ENCODE assay signal across 32 cellular contexts in genomic region chr2:236120829-236121228, GRCh38. TPM values are rescaled to one million over a fixed set of nuclear protein-coding genes. Genes with fewer than 3 reads are reported as not detected.
"Had no signal": no experiment of that assay in that cellular context is flagged by ENCODE, and none has a peak within 500 bp of the region (broad histone marks: within the 10 kb centered on the region; RNA-seq: fewer than 3 reads in every experiment).

No MANE protein-coding gene starts in this region.

- ATAC-seq: natural killer cell treated with Interleukin-12 subunit alpha and Interleukin-12 subunit beta and Interleukin-15 and Interleukin-18, amount 100 ng/mL, for 72 hours; psoas muscle; right cardiac atrium; right lobe of liver; stimulated activated effector memory CD8-positive, alpha-beta T cell treated with anti-CD3 and anti-CD28 coated beads, Interleukin-12 subunit alpha, Interleukin-12 subunit beta, amount 100 ng/mL, for 72 hours; stimulated activated naive B cell treated with anti-CD40 and anti-IgM and Interleukin-4, amounts not matched to agents 10 μg/mL and 1 μg/mL and 100 μg/mL, for 72 hours had no signal

- DNase-seq: nephron progenitor cell; occipital lobe; ovary; psoas muscle; right cardiac atrium; sigmoid colon; small intestine; stimulated activated CD4-positive, alpha-beta T cell treated with anti-CD3 and anti-CD28 coated beads, Interleukin-15, amount 100 ng/mL, for 24 hours; stimulated activated CD4-positive, alpha-beta T cell treated with anti-CD3 and anti-CD28 coated beads, Interleukin-2, amount 100 ng/mL, for 24 hours; stimulated activated CD4-positive, alpha-beta T cell treated with anti-CD3 and anti-CD28 coated beads, Interleukin-2, amount 100 ng/mL, for 48 hours; stimulated activated CD4-positive, alpha-beta T cell treated with anti-CD3 and anti-CD28 coated beads, Interleukin-4, amount 100 ng/mL, for 24 hours; stimulated activated naive B cell treated with anti-CD40 and anti-IgM and Interleukin-4, amounts not matched to agents 10 μg/mL and 1 μg/mL and 100 μg/mL, for 72 hours; stimulated activated naive CD4-positive, alpha-beta T cell treated with Interleukin-2 at 50 U/mL for 16 hours; stomach; thyroid gland; trophoblast cell had no signal

- H3K79me2 ChIP-seq: parathyroid adenoma had no signal

- H3K4me1 ChIP-seq: parathyroid adenoma, psoas muscle, right lobe of liver, sigmoid colon, thyroid gland, vagina had no signal

- H3K27me3 ChIP-seq: ovary, right lobe of liver, sigmoid colon, stomach, thyroid gland, tibial nerve, upper lobe of left lung, vagina had no signal

- H2AFZ ChIP-seq: parathyroid adenoma had no signal

- H3K4me3 ChIP-seq: ovary, psoas muscle, right lobe of liver, sigmoid colon, stomach, thoracic aorta, thyroid gland, tibial nerve, upper lobe of left lung, vagina had no signal

- H3K36me3 ChIP-seq: ovary, right lobe of liver, thoracic aorta had no signal

- H3K9me3 ChIP-seq: ovary, psoas muscle, right lobe of liver, sigmoid colon, stomach, thoracic aorta, thyroid gland, tibial nerve, upper lobe of left lung, vagina had no signal

- H3K9ac ChIP-seq: parathyroid adenoma had no signal

- FAIRE-seq: small intestine, urothelium cell line had no signal

- H3K27ac ChIP-seq: ovary, parathyroid adenoma, psoas muscle, right lobe of liver, sigmoid colon, stomach, thoracic aorta, thyroid gland, tibial nerve, upper lobe of left lung, vagina had no signal

RNA-seq across cellular contexts. Expression of gene GBX2, which starts 47.4 kb away (rescaled TPM):
- total RNA-seq: natural killer cell treated with Interleukin-12 subunit alpha and Interleukin-12 subunit beta and Interleukin-15 and Interleukin-18, amount 100 ng/mL, for 72 hours; occipital lobe; osteoblast; ovary; progenitor cell of endocrine pancreas; psoas muscle; renal cortical epithelial cell; right cardiac atrium; right lobe of liver; sigmoid colon; skeletal muscle tissue; subcutaneous adipose tissue; temporal lobe; thoracic aorta; thyroid gland; tibial nerve; upper lobe of left lung; ureter; vagina had no signal
- polyA plus RNA-seq: ovary, psoas muscle, right cardiac atrium, sigmoid colon, small intestine, stomach had no signal
